ENCODE assay signal across 16 cellular contexts in genomic region chr5:112779531-112779930, GRCh38. TPM values are rescaled to one million over a fixed set of nuclear protein-coding genes. Genes with fewer than 3 reads are reported as not detected.
DNase-seq lines count a peak whose midpoint lies in the region; ATAC-seq and TF ChIP-seq lines count a peak whose summit lies in the region.
"Had no signal": no experiment of that assay in that cellular context is flagged by ENCODE, and none has a peak within 500 bp of the region (broad histone marks: within the 10 kb centered on the region; RNA-seq: fewer than 3 reads in every experiment).

No MANE protein-coding gene starts in this region.

- no peak overlapping the region for H3K4ac ChIP-seq in IMR-90 (ENCODE audit: low read depth, low read length)

- H3K4me1 ChIP-seq in IMR-90 (ENCODE audit: control insufficient read depth, insufficient read depth, low read length) (0 out of 2 replicates have a peak, but pooled peaks cover 2% of the 10 kb centered on the region), adipocyte (ENCODE audit: control insufficient read depth, insufficient read depth, low read length) (peaks cover 27% of the 10 kb centered on the region), MM.1S (ENCODE audit: low read length) (no peaks in the 10 kb centered on the region)
- H3K4me1 ChIP-seq: gastroesophageal sphincter, upper lobe of left lung had no signal

- no peaks in the 10 kb centered on the region for H3K9me1 ChIP-seq in IMR-90 (ENCODE audit: insufficient read depth, low read length)

- TF ChIP-seq CTCF in AG09309 (IDR thresholded peaks at IDR 0.05; ENCODE audit: control insufficient read depth, insufficient read depth, low read depth, low read length, missing control alignments) (no peak), IMR-90 (conservative IDR thresholded peaks at IDR 0.05; ENCODE audit: low read depth, low read length) (no peak), foreskin fibroblast (IDR thresholded peaks at IDR 0.05; ENCODE audit: low read depth, low read length) (no peak), MM.1S (IDR thresholded peaks at IDR 0.05; ENCODE audit: low read length) (no peak), dorsolateral prefrontal cortex (IDR thresholded peaks at IDR 0.05 in 54 of 56, conservative IDR thresholded peaks at IDR 0.05 in 2 of 56; ENCODE audit: low read depth in 1 of 56, partially characterized antibody in 56 of 56) (no peak)

- CTCF ChIA-PET in IMR-90 (lab: Yijun Ruan, JAX) = interaction anchor here (0.6 to 0.7 kb wide), 3 partner anchors 68 to 1038 kb away, joined by 3 to 7 read pairs (median 5); no protein-coding TSS in a partner anchor
- CTCF ChIA-PET in activated CD4-positive, alpha-beta memory T cell treated with anti-CD3 and anti-CD28 coated beads, Interleukin-2, amount 10 ng/mL, durations not matched to agents 7 days and 5 days (lab: Charles Lee) = interaction anchor here (0.6 kb wide), 1 partner anchor 142 kb away, joined by 3 read pairs; no protein-coding TSS in a partner anchor

- no peak overlapping the region for H3K4me3 Mint-ChIP-seq in activated CD4-positive, alpha-beta memory T cell treated with anti-CD3 and anti-CD28 coated beads, Interleukin-2, amount 10 ng/mL, durations not matched to agents 7 days and 5 days
- H3K4me3 Mint-ChIP-seq: activated B cell treated with CpG ODN at 0.5 μM for 24 hours, memory B cell, neural crest cell had no signal

- TF ChIP-seq POLR2A in IMR-90 (IDR thresholded peaks at IDR 0.05; ENCODE audit: low read depth, low read length) = no peak

- no peak overlapping the region for H2BK15ac ChIP-seq in IMR-90 (ENCODE audit: low read depth, low read length)

- no peak overlapping the region for H3K9ac ChIP-seq in IMR-90 (ENCODE audit: low read depth, low read length)
- no peak overlapping the region for H3K9ac ChIP-seq in adipocyte (ENCODE audit: low read length)
- H3K9ac ChIP-seq in MM.1S (ENCODE audit: low read length) = no peak overlapping the region

- H3K79me1 ChIP-seq in IMR-90 (ENCODE audit: low read depth in 1 of 2, low read length in 2 of 2) = peaks cover 0 to 4% of the 10 kb centered on the region in 2 experiments; a peak in 1 of 4 replicates

- in situ Hi-C loops in IMR-90 (cut with MboI; ENCODE audit: low sequenced_read_pairs) = no loop called here

- H4K5ac ChIP-seq in IMR-90 (ENCODE audit: low read depth, low read length) = no peak overlapping the region

- no peak overlapping the region for H2AK5ac ChIP-seq in IMR-90 (ENCODE audit: low read depth, low read length)

- BruUV-seq in IMR-90 (replicated peaks; lab: Mats Ljungman, UMichigan) = no TSS peak

- no peak overlapping the region for H4K91ac ChIP-seq in IMR-90 (ENCODE audit: insufficient read depth, low read depth, low read length)

- H3K18ac ChIP-seq in IMR-90 (ENCODE audit: low read depth, low read length) = no peak overlapping the region

- H2AK9ac ChIP-seq in IMR-90 (replicated peaks; ENCODE audit: low read depth, low read length, poor library complexity) = no peak overlapping the region

- peaks cover 3% of the 10 kb centered on the region for H3K36me3 ChIP-seq in IMR-90 (ENCODE audit: control insufficient read depth, insufficient read depth, low read length)
- peaks cover 21% of the 10 kb centered on the region for H3K36me3 ChIP-seq in adipocyte (ENCODE audit: control insufficient read depth, insufficient read depth, low read length, severe bottlenecking)
- H3K36me3 ChIP-seq in MM.1S (replicated peaks; ENCODE audit: insufficient read depth, low read length) = no peaks in the 10 kb centered on the region

- POLR2A ChIA-PET in IMR-90 (lab: Charles Lee; ENCODE audit: unreplicated experiment) = interaction anchor here (0.5 kb wide), 1 partner anchor 137 kb away, joined by 3 read pairs; no protein-coding TSS in a partner anchor
- POLR2A ChIA-PET in activated CD4-positive, alpha-beta memory T cell treated with anti-CD3 and anti-CD28 coated beads, Interleukin-2, amount 10 ng/mL, durations not matched to agents 7 days and 5 days (lab: Charles Lee) = no interaction called here

- no peak overlapping the region for H2BK5ac ChIP-seq in IMR-90 (ENCODE audit: low read depth, low read length, poor library complexity, severe bottlenecking)

- H3K14ac ChIP-seq in IMR-90 (replicated peaks; ENCODE audit: low read depth, low read length) = no peak overlapping the region

- no peaks in the 10 kb centered on the region for H3K79me2 ChIP-seq in MM.1S (ENCODE audit: low read length)

- intact Hi-C loops in IMR-90 (cut with micrococcal nuclease) (no loop called here), dorsolateral prefrontal cortex (cut with DNase I) (no loop called here)

- no peaks in the 10 kb centered on the region for H3K9me3 Mint-ChIP-seq in activated CD4-positive, alpha-beta memory T cell treated with anti-CD3 and anti-CD28 coated beads, Interleukin-2, amount 10 ng/mL, durations not matched to agents 7 days and 5 days
- H3K9me3 Mint-ChIP-seq: activated B cell treated with CpG ODN at 0.5 μM for 24 hours, memory B cell, neural crest cell had no signal

- H3K4me1 Mint-ChIP-seq in activated CD4-positive, alpha-beta memory T cell treated with anti-CD3 and anti-CD28 coated beads, Interleukin-2, amount 10 ng/mL, durations not matched to agents 7 days and 5 days = peaks cover 3% of the 10 kb centered on the region
- H3K4me1 Mint-ChIP-seq: activated B cell treated with CpG ODN at 0.5 μM for 24 hours, memory B cell, neural crest cell had no signal

- H3K36me3 Mint-ChIP-seq in activated CD4-positive, alpha-beta memory T cell treated with anti-CD3 and anti-CD28 coated beads, Interleukin-2, amount 10 ng/mL, durations not matched to agents 7 days and 5 days (ENCODE audit: low read depth) = peaks cover 24% of the 10 kb centered on the region

- no peak overlapping the region for H2AFZ ChIP-seq in IMR-90 (replicated peaks; ENCODE audit: low read length, poor library complexity)
- H2AFZ ChIP-seq in MM.1S (ENCODE audit: low read length) = no peak overlapping the region

- no peak for TF ChIP-seq RAD21 in IMR-90 (IDR thresholded peaks at IDR 0.05; ENCODE audit: low read length)

- H2BK20ac ChIP-seq in IMR-90 (ENCODE audit: low read depth, low read length) = no peak overlapping the region

- DNase-seq in AG09309 (ENCODE audit: low read depth) (peak; percentile 71), IMR-90 (peak; percentile 84), adipocyte (ENCODE audit: low read depth) (peak; percentile 91), foreskin fibroblast (peak; percentile 61 to 82), NCI-H1417 (lab: John Stamatoyannopoulos, UW) (no peak), MM.1S (no peak), dorsolateral prefrontal cortex (no peak)
- DNase-seq in activated CD4-positive, alpha-beta memory T cell treated with anti-CD3 and anti-CD28 coated beads, Interleukin-2, amount 10 ng/mL, durations not matched to agents 7 days and 5 days = no peak
- DNase-seq: activated B cell treated with CpG ODN at 0.5 μM for 24 hours; activated effector memory CD4-positive, alpha-beta T cell treated with Interleukin-2 at 50 U/mL for 16 hours; aorta; NCI-H146; upper lobe of left lung had no signal

- no peak overlapping the region for H4K8ac ChIP-seq in IMR-90 (ENCODE audit: low read depth in 2 of 2, low read length in 2 of 2)

- no peak overlapping the region for H2BK120ac ChIP-seq in IMR-90 (ENCODE audit: low read depth, low read length)

- no peaks in the 10 kb centered on the region for H3K27me3 ChIP-seq in IMR-90 (ENCODE audit: control insufficient read depth, insufficient read depth, low read length)
- H3K27me3 ChIP-seq in adipocyte (replicated peaks; ENCODE audit: control insufficient read depth, insufficient read depth, low read length) = no peaks in the 10 kb centered on the region
- H3K27me3 ChIP-seq in MM.1S (replicated peaks; ENCODE audit: insufficient read depth, low read length) = no peaks in the 10 kb centered on the region
- no peaks in the 10 kb centered on the region for H3K27me3 ChIP-seq in dorsolateral prefrontal cortex
- H3K27me3 ChIP-seq: gastroesophageal sphincter, upper lobe of left lung had no signal

- no peak overlapping the region for H3K27ac ChIP-seq in IMR-90 (ENCODE audit: insufficient read depth, low read length)
- H3K27ac ChIP-seq in MM.1S (ENCODE audit: low read length) = no peak overlapping the region
- peak overlapping the region in 1 of 59 donors; percentile 5 for H3K27ac ChIP-seq in dorsolateral prefrontal cortex
- H3K27ac ChIP-seq: gastroesophageal sphincter, upper lobe of left lung had no signal

- ATAC-seq in IMR-90 (ENCODE audit: low read depth) = peak; percentile 43
- ATAC-seq: gastroesophageal sphincter had no signal

- dilution Hi-C loops in IMR-90 (cut with HindIII; ENCODE audit: low sequenced_read_pairs, unreplicated experiment) = no loop called here

- H4K20me1 ChIP-seq in IMR-90 (ENCODE audit: insufficient read depth, low read length) = no peaks in the 10 kb centered on the region
- H4K20me1 ChIP-seq in MM.1S (ENCODE audit: insufficient read depth, low read length) = no peaks in the 10 kb centered on the region

- H3K9me3 ChIP-seq in IMR-90 (ENCODE audit: control insufficient read depth, insufficient read depth, low read length) (no peaks in the 10 kb centered on the region), adipocyte (ENCODE audit: control insufficient read depth, low read length) (no peaks in the 10 kb centered on the region), MM.1S (replicated peaks; ENCODE audit: insufficient read depth, low read length) (no peaks in the 10 kb centered on the region)
- H3K9me3 ChIP-seq: gastroesophageal sphincter, upper lobe of left lung had no signal

- no peak overlapping the region for H3K4me2 ChIP-seq in IMR-90 (ENCODE audit: low read depth, low read length)
- no peak overlapping the region for H3K4me2 ChIP-seq in MM.1S (ENCODE audit: low read depth, low read length)

- H3K9me2 ChIP-seq in MM.1S (replicated peaks; ENCODE audit: insufficient read depth, low read length) = no peaks in the 10 kb centered on the region

- no peak overlapping the region for H3K56ac ChIP-seq in IMR-90 (ENCODE audit: extremely low read depth, insufficient read depth, low read length)

- no peaks in the 10 kb centered on the region for H3F3A ChIP-seq in MM.1S (ENCODE audit: insufficient read depth, low read length)

- H3K23ac ChIP-seq in IMR-90 (ENCODE audit: low read depth, low read length) = no peak overlapping the region

- H3K4me3 ChIP-seq in AG09309 (ENCODE audit: control insufficient read depth, low read depth, low read length) (no peak overlapping the region), IMR-90 (ENCODE audit: insufficient read depth, low read depth, low read length) (no peak overlapping the region), adipocyte (ENCODE audit: low read length) (no peak overlapping the region), foreskin fibroblast (ENCODE audit: low read depth in 1 of 2, low read length in 2 of 2) (no peak overlapping the region), MM.1S (ENCODE audit: low read length) (no peak overlapping the region), dorsolateral prefrontal cortex (no peak overlapping the region)
- H3K4me3 ChIP-seq: gastroesophageal sphincter, upper lobe of left lung had no signal

- H3K27me3 Mint-ChIP-seq in activated CD4-positive, alpha-beta memory T cell treated with anti-CD3 and anti-CD28 coated beads, Interleukin-2, amount 10 ng/mL, durations not matched to agents 7 days and 5 days = no peaks in the 10 kb centered on the region
- H3K27me3 Mint-ChIP-seq: activated B cell treated with CpG ODN at 0.5 μM for 24 hours, memory B cell had no signal

- no peak overlapping the region for H3K27ac Mint-ChIP-seq in activated CD4-positive, alpha-beta memory T cell treated with anti-CD3 and anti-CD28 coated beads, Interleukin-2, amount 10 ng/mL, durations not matched to agents 7 days and 5 days
- H3K27ac Mint-ChIP-seq: activated B cell treated with CpG ODN at 0.5 μM for 24 hours, memory B cell had no signal

RNA-seq across cellular contexts. Expression of gene APC, which starts 41.8 kb away (rescaled TPM):
- total RNA-seq in IMR-90 (2012; rRNA removed) (58.4 and 76.1 TPM in 2 replicates), dorsolateral prefrontal cortex (100 to 1,000 TPM; 149 to 320 (median 208) TPM)
- polyA plus RNA-seq in IMR-90 (2012; rRNA removed) = 7.3 and 9.4 TPM in 2 replicates
- polyA plus RNA-seq in IMR-90 (2012; cell fraction: cytosol; rRNA removed) = 2.5 and 3.6 TPM in 2 replicates
- polyA plus RNA-seq in IMR-90 (2012; cell fraction: nucleus; rRNA removed; ENCODE audit: low replicate concordance) = 5.6 and 10.5 TPM in 2 replicates
- total RNA-seq in activated CD4-positive, alpha-beta memory T cell treated with anti-CD3 and anti-CD28 coated beads, Interleukin-2, amount 10 ng/mL, durations not matched to agents 7 days and 5 days = 10 to 100 TPM; 21.7 to 21.9 TPM

Comparison
In these comparisons a context has a peak if more than half of its experiments do, and no peak if none do; other contexts are left out.
1. DNase-seq: peak in AG09309 (single experiment), IMR-90 (single experiment), adipocyte (single experiment) and foreskin fibroblast (2 of 2); none in NCI-H1417 (0 of 3), activated CD4-positive, alpha-beta memory T cell treated with anti-CD3 and anti-CD28 coated beads, Interleukin-2, amount 10 ng/mL, durations not matched to agents 7 days and 5 days (single experiment), MM.1S (single experiment) and dorsolateral prefrontal cortex (0 of 10).